ENCODE assay signal across 8 cellular contexts in the genomic region with DNA sequence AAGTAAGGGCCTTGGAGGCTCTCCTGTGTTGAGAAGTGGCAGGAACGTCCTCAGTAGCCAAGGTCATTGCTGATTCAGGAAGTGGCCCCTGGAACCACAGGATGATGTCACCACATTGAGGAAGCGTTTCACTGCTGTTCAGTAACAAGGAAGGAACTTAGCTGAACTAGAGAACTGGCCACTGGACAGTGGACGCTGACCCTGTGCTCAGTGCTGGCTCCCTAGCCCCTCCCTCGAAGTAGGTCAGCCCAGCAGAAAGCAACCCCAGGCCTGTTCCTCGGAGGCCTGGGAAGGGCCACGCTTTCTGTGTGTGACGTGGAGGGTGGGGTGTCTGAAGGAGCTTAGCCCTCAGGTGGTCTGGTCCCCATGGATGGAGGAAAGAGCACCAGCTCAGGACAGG. TPM values are rescaled to one million over a fixed set of nuclear protein-coding genes. Genes with fewer than 3 reads are reported as not detected.
DNase-seq lines count a peak whose midpoint lies in the region; ATAC-seq, FAIRE-seq and TF ChIP-seq lines count a peak whose summit lies in the region.

No MANE protein-coding gene starts in this region.

- DNase-seq in GF-D8 (lab: John Stamatoyannopoulos, UW) (peak; percentile 21), RWPE1 (ENCODE audit: low spot score) (no peak), fibroblast of mammary gland (ENCODE audit: low read depth) (peak; percentile 73), pancreas (peak in 3 of 6 donors; percentile 24 to 64 (median 31)), T-helper 17 cell (no peak), WERI-Rb-1 (no peak), frontal cortex (ENCODE audit: low spot score in 2 of 2) (no peak)

- H3K4me1 ChIP-seq in pancreas = peaks cover 0 to 4% (median 0%) of the 10 kb centered on the region in 3 donors

- peak overlapping the region; percentile 14; the same call in 1 of the 2 replicates for H3K27ac ChIP-seq in RWPE1
- H3K27ac ChIP-seq in pancreas = peak overlapping the region in 2 of 4 donors; percentile 51 to 60
- no peak overlapping the region for H3K27ac ChIP-seq in WERI-Rb-1

- 67 to 70% methylated on average over 7 of the region's 7 CpGs for WGBS in pancreas, 2 donors

- H3K27ac Mint-ChIP-seq in T-helper 17 cell = no peak overlapping the region

- H3K36me3 Mint-ChIP-seq in T-helper 17 cell (ENCODE audit: low read depth) = no peaks in the 10 kb centered on the region

- H3K4me3 ChIP-seq in fibroblast of mammary gland (ENCODE audit: control insufficient read depth, low read depth, low read length) = no peak overlapping the region
- no peak overlapping the region for H3K4me3 ChIP-seq in pancreas
- H3K4me3 ChIP-seq in WERI-Rb-1 (ENCODE audit: low read depth, low read length) = no peak overlapping the region

- no peaks in the 10 kb centered on the region for H3K27me3 ChIP-seq in pancreas
- H3K27me3 ChIP-seq in WERI-Rb-1 (ENCODE audit: insufficient read depth, low read depth, severe bottlenecking) = no peaks in the 10 kb centered on the region

- POLR2A ChIA-PET in RWPE1 (lab: Yijun Ruan, JAX; ENCODE audit: low non-redundant PET) = no interaction called here

- FAIRE-seq in pancreas (lab: Jason Lieb, UNC) (no peak), frontal cortex (lab: Jason Lieb, UNC) (no peak)

- intact Hi-C loops in pancreas (cut with DNase I) = no loop called here

- H3K36me3 ChIP-seq in pancreas (no peaks in the 10 kb centered on the region), WERI-Rb-1 (no peaks in the 10 kb centered on the region)

- peaks cover 26% of the 10 kb centered on the region for H3K27me3 Mint-ChIP-seq in T-helper 17 cell

- TF ChIP-seq CTCF in RWPE1 (conservative IDR thresholded peaks at IDR 0.05; ENCODE audit: low read depth) (no peak), fibroblast of mammary gland (conservative IDR thresholded peaks at IDR 0.05; ENCODE audit: control insufficient read depth, insufficient read depth, low read depth, low read length) (no peak), pancreas (IDR thresholded peaks at IDR 0.05) (no peak), WERI-Rb-1 (IDR thresholded peaks at IDR 0.05; ENCODE audit: low read depth, low read length) (no peak)

- ATAC-seq in pancreas = peak; percentile 44 to 84 (median 82)
- no peak for ATAC-seq in GM18502 (IDR thresholded peaks at IDR 0.05; ENCODE audit: poor library complexity, unreplicated experiment)
- no peak for ATAC-seq in T-helper 17 cell

- CTCF ChIA-PET in RWPE1 (lab: Yijun Ruan, JAX) = no interaction called here

- peaks cover 23% of the 10 kb centered on the region for H3K4me1 Mint-ChIP-seq in T-helper 17 cell

- H3K9me3 ChIP-seq in pancreas = no peaks in the 10 kb centered on the region
- no peaks in the 10 kb centered on the region for H3K9me3 ChIP-seq in T-helper 17 cell (ENCODE audit: control insufficient read depth, low read length, poor library complexity, severe bottlenecking)
- H3K9me3 ChIP-seq in WERI-Rb-1 (ENCODE audit: severe bottlenecking) = no peaks in the 10 kb centered on the region

- H3K4me3 Mint-ChIP-seq in T-helper 17 cell = no peak overlapping the region

RNA-seq across cellular contexts. Expression of a gene that starts 58.3 kb away (rescaled TPM):
- 10 to 100 TPM in 3 of 6 donors, 1 to 10 TPM in 3; 6.6 to 13.2 (median 10.6) TPM for total RNA-seq in pancreas
- polyA plus RNA-seq in pancreas = 10 to 100 TPM; 22.0 to 39.6 TPM
- 1 to 10 TPM in 1 of 2 donors, under 1 TPM in 1; 0.37 to 1.2 TPM for total RNA-seq in T-helper 17 cell
- total RNA-seq in frontal cortex = 12.6 TPM

Comparison
In these comparisons a context has a peak if more than half of its experiments do, and no peak if none do; other contexts are left out.
1. DNase-seq: peak in GF-D8 (single experiment) and fibroblast of mammary gland (single experiment); none in RWPE1 (single experiment), T-helper 17 cell (0 of 3), WERI-Rb-1 (single experiment) and frontal cortex (0 of 2).
2. ATAC-seq: peak in pancreas (4 of 4); none in GM18502 (single experiment) and T-helper 17 cell (single experiment).